In genomic region chr13:106941779-106942178, GRCh38 we compare ENCODE assay signal across 21 cellular contexts.
DNase-seq lines count a peak whose midpoint lies in the region; ATAC-seq and TF ChIP-seq lines count a peak whose summit lies in the region.
"Had no signal": no experiment of that assay in that cellular context is flagged by ENCODE, and none has a peak within 500 bp of the region (broad histone marks: within the 10 kb centered on the region; RNA-seq: fewer than 3 reads in every experiment).

No MANE protein-coding gene starts in this region.

- H3K27me3 ChIP-seq in BLaER1 treated with 17β-estradiol and CSF1 and Interleukin-3, amounts not matched to agents 10 nM and 100 nM = no peaks in the 10 kb centered on the region
- H3K27me3 ChIP-seq in ascending aorta = no peaks in the 10 kb centered on the region

- no TSS peak for BruUV-seq in OCI-LY7 (replicated peaks; lab: Mats Ljungman, UMichigan)

- no peak overlapping the region; a peak in 1 of 22 replicates for H3K9ac ChIP-seq in BLaER1 treated with 17β-estradiol and CSF1 and Interleukin-3, amounts not matched to agents 10 nM and 100 nM

- H3K4me1 ChIP-seq in BLaER1 treated with 17β-estradiol and CSF1 and Interleukin-3, amounts not matched to agents 10 nM and 100 nM = peaks cover 16 to 68% (median 41%) of the 10 kb centered on the region in 10 experiments
- H3K4me1 ChIP-seq in OCI-LY7 (ENCODE audit: insufficient read depth, low read length, poor library complexity, severe bottlenecking) (no peaks in the 10 kb centered on the region), ascending aorta (no peaks in the 10 kb centered on the region)
- H3K4me1 ChIP-seq: A549, HAP-1 had no signal

- POLR2A ChIA-PET in OCI-LY7 (lab: Charles Lee) = interaction anchor here (1.3 kb wide), 1 partner anchor 8 kb away, joined by 4 read pairs; no protein-coding TSS in a partner anchor

- H2AFZ ChIP-seq in OCI-LY7 (ENCODE audit: low read length) = 0 out of 2 replicates have a peak overlapping the region, but pooled peaks have one; percentile 17
- H2AFZ ChIP-seq: GM23338 had no signal

- DNase-seq in OCI-LY7 (ENCODE audit: low spot score) (no peak), ascending aorta (ENCODE audit: low spot score in 2 of 2) (no peak), AG08396 (ENCODE audit: low spot score) (no peak), Ammon's horn (ENCODE audit: low spot score) (no peak)
- DNase-seq: 8988T; ACHN; C1 segment of cervical spinal cord; Calu3; CD4-positive, alpha-beta memory T cell; COR-L47; DMS153; DND-41; EL; GDM1; HFFc6 had no signal

- H3K9me3 ChIP-seq in BLaER1 treated with 17β-estradiol and CSF1 and Interleukin-3, amounts not matched to agents 10 nM and 100 nM (replicated peaks in 1 of 11) = peaks cover 0 to 14% (median 0%) of the 10 kb centered on the region in 11 experiments; a peak in 4 of 22 replicates
- no peaks in the 10 kb centered on the region for H3K9me3 ChIP-seq in OCI-LY7 (ENCODE audit: low read length)
- H3K9me3 ChIP-seq in ascending aorta = no peaks in the 10 kb centered on the region
- H3K9me3 ChIP-seq: A549, HAP-1 had no signal

- no peaks in the 10 kb centered on the region for H3K9me2 ChIP-seq in OCI-LY7 (ENCODE audit: insufficient read depth, low read length)

- no peak for TF ChIP-seq CTCF in OCI-LY7 (conservative IDR thresholded peaks at IDR 0.05; ENCODE audit: low read length)
- TF ChIP-seq CTCF in ascending aorta (IDR thresholded peaks at IDR 0.05) = no peak

- peak overlapping the region; percentile 17 to 78 (median 62) for H3K4me2 ChIP-seq in BLaER1 treated with 17β-estradiol and CSF1 and Interleukin-3, amounts not matched to agents 10 nM and 100 nM
- H3K4me2 ChIP-seq in OCI-LY7 (ENCODE audit: low read length) = no peak overlapping the region
- H3K4me2 ChIP-seq: A549, GM23338 had no signal

- intact Hi-C loops in OCI-LY7 (cut with micrococcal nuclease; ENCODE audit: unreplicated experiment) (no loop called here), ascending aorta (cut with DNase I) (no loop called here)

- H3K27ac ChIP-seq in BLaER1 treated with 17β-estradiol and CSF1 and Interleukin-3, amounts not matched to agents 10 nM and 100 nM = peak overlapping the region in 6 of 11 experiments; percentile 6 to 44 (median 24); a peak in 12 of 22 replicates
- no peak overlapping the region for H3K27ac ChIP-seq in OCI-LY7 (ENCODE audit: low read depth, low read length, poor library complexity, severe bottlenecking)
- H3K27ac ChIP-seq in ascending aorta = no peak overlapping the region
- H3K27ac ChIP-seq: A549 had no signal

- ATAC-seq in GM18502 (IDR thresholded peaks at IDR 0.05; ENCODE audit: poor library complexity, unreplicated experiment) (peak; percentile 54), GM21526 (IDR thresholded peaks at IDR 0.05; ENCODE audit: low FRiP score, unreplicated experiment) (no peak)
- ATAC-seq: A549, GM23338 had no signal

- no peaks in the 10 kb centered on the region for H3K79me2 ChIP-seq in OCI-LY7 (ENCODE audit: insufficient read depth, low read depth, low read length)

- H4K20me1 ChIP-seq in BLaER1 treated with 17β-estradiol and CSF1 and Interleukin-3, amounts not matched to agents 10 nM and 100 nM = no peaks in the 10 kb centered on the region
- H4K20me1 ChIP-seq in OCI-LY7 (ENCODE audit: insufficient read depth, low read length) = no peaks in the 10 kb centered on the region

- CTCF ChIA-PET in OCI-LY7 (lab: Charles Lee; ENCODE audit: unreplicated experiment) = no interaction called here

- H3K4me3 ChIP-seq in BLaER1 treated with 17β-estradiol and CSF1 and Interleukin-3, amounts not matched to agents 10 nM and 100 nM = 0 out of 20 replicates have a peak overlapping the region, but pooled peaks of 2 of the 10 experiments have one; percentile 4 to 15
- H3K4me3 ChIP-seq in OCI-LY7 (ENCODE audit: low read depth, low read length, poor library complexity, severe bottlenecking) = no peak overlapping the region
- no peak overlapping the region for H3K4me3 ChIP-seq in ascending aorta
- H3K4me3 ChIP-seq: A549, GM23338, HAP-1 had no signal

- H3K36me3 ChIP-seq in BLaER1 treated with 17β-estradiol and CSF1 and Interleukin-3, amounts not matched to agents 10 nM and 100 nM = no peaks in the 10 kb centered on the region
- H3K36me3 ChIP-seq in OCI-LY7 (ENCODE audit: insufficient read depth, low read length) (no peaks in the 10 kb centered on the region), ascending aorta (no peaks in the 10 kb centered on the region)
- H3K36me3 ChIP-seq: HAP-1 had no signal

Comparison
In these comparisons a context has a peak if more than half of its experiments do, and no peak if none do; other contexts are left out.
1. H3K27ac ChIP-seq: peak in BLaER1 treated with 17β-estradiol and CSF1 and Interleukin-3, amounts not matched to agents 10 nM and 100 nM (6 of 11); none in OCI-LY7 (single experiment) and ascending aorta (0 of 2).